ENCODE assay signal across 11 cellular contexts in genomic region chr3:46674031-46674592, GRCh38. TPM values are rescaled to one million over a fixed set of nuclear protein-coding genes. Genes with fewer than 3 reads are reported as not detected.
A peak's percentile ranks its signal among the peaks of the same experiment; 100 is the strongest.
DNase-seq lines count a peak whose midpoint lies in the region; ATAC-seq and TF ChIP-seq lines count a peak whose summit lies in the region.
"Had no signal": no experiment of that assay in that cellular context is flagged by ENCODE, and none has a peak within 500 bp of the region (broad histone marks: within the 10 kb centered on the region; RNA-seq: fewer than 3 reads in every experiment).

No MANE protein-coding gene starts in this region.

- no peak for TF ChIP-seq EP300 in stomach (IDR thresholded peaks at IDR 0.05)

- intact Hi-C loops in cardiac septum (cut with DNase I) (no loop called here), heart right ventricle (cut with DNase I) (no loop called here), heart left ventricle (cut with DNase I) (no loop called here), stomach (cut with DNase I; ENCODE audit: low total_unique reads) (no loop called here)

- H3K4me1 ChIP-seq in heart right ventricle (peaks cover 2 to 25% (median 20%) of the 10 kb centered on the region in 9 donors), heart left ventricle (peaks cover 0 to 22% (median 9%) of the 10 kb centered on the region in 12 donors), stomach (peaks cover 0 to 14% (median 9%) of the 10 kb centered on the region in 4 donors)

- no peak for TF ChIP-seq POLR2A in heart left ventricle (IDR thresholded peaks at IDR 0.05)
- TF ChIP-seq POLR2A in stomach (IDR thresholded peaks at IDR 0.05) = no peak

- H3K27ac ChIP-seq in heart right ventricle (no peak overlapping the region), heart left ventricle (no peak overlapping the region), stomach (no peak overlapping the region)

- in situ Hi-C loops in KBM-7 (cut with MboI; ENCODE audit: low pct_unique_long_range_greater_than_20kb, low sequenced_read_pairs) = no loop called here

- H3K9me3 ChIP-seq in heart right ventricle (no peaks in the 10 kb centered on the region), heart left ventricle (no peaks in the 10 kb centered on the region), stomach (no peaks in the 10 kb centered on the region)

- 93% methylated on average over 8 of the region's 8 CpGs for WGBS in heart right ventricle, 2 donors
- WGBS in heart left ventricle, 4 donors = 91 to 98% (median 94%) methylated on average over 7 to 8 of the region's 8 CpGs
- 90 to 95% (median 93%) methylated on average over 7 to 8 of the region's 8 CpGs for WGBS in stomach, 5 donors

- H3K4me3 ChIP-seq in heart right ventricle = no peak overlapping the region
- no peak overlapping the region for H3K4me3 ChIP-seq in heart left ventricle
- no peak overlapping the region for H3K4me3 ChIP-seq in stomach

- no peak for ATAC-seq in heart right ventricle
- ATAC-seq in heart left ventricle = no peak
- no peak for ATAC-seq in GM18868 (IDR thresholded peaks at IDR 0.05; ENCODE audit: unreplicated experiment)
- ATAC-seq: CD8-positive, alpha-beta T cell had no signal

- DNase-seq in cardiac septum (ENCODE audit: low spot score) (peak; percentile 20), heart right ventricle (no peak), RPMI8226 (peak; percentile 29), heart left ventricle (peak in 3 of 5 donors; percentile 9 to 26 (median 18)), NCI-H774 (lab: John Stamatoyannopoulos, UW) (no peak), KBM-7 (no peak), stomach (no peak)
- DNase-seq: activated CD8-positive, alpha-beta memory T cell treated with anti-CD3 and anti-CD28 coated beads, Interleukin-2, amount 50 U/mL, for 48 hours; CD8-positive, alpha-beta T cell; mesenchymal stem cell had no signal

- TF ChIP-seq CTCF in heart right ventricle (IDR thresholded peaks at IDR 0.05) (no peak), heart left ventricle (IDR thresholded peaks at IDR 0.05) (no peak), stomach (IDR thresholded peaks at IDR 0.05) (no peak)

- H3K36me3 ChIP-seq in heart right ventricle (peaks cover 0 to 78% (median 11%) of the 10 kb centered on the region in 9 donors), heart left ventricle (peaks cover 0 to 79% (median 39%) of the 10 kb centered on the region in 9 donors), stomach (peaks cover 0 to 55% (median 26%) of the 10 kb centered on the region in 4 donors)

- H3K27me3 ChIP-seq in heart right ventricle (no peaks in the 10 kb centered on the region), heart left ventricle (no peaks in the 10 kb centered on the region), stomach (no peaks in the 10 kb centered on the region)

RNA-seq across cellular contexts. Expression of gene ALS2CL, which starts 19.4 kb away (rescaled TPM):
- total RNA-seq in cardiac septum = 32.5 TPM
- total RNA-seq in heart right ventricle = 10 to 100 TPM; 16.3 to 41.6 (median 21.6) TPM
- 100 to 1,000 TPM in 1 of 2 donors, 10 to 100 TPM in 1; 15.6 to 102 TPM for polyA plus RNA-seq in heart right ventricle
- 10 to 100 TPM; 11.8 to 40.7 (median 25.4) TPM for total RNA-seq in heart left ventricle
- 10 to 100 TPM; 12.4 to 37.1 TPM for polyA plus RNA-seq in heart left ventricle
- total RNA-seq in stomach = 100 to 1,000 TPM in 1 of 5 donors, 10 to 100 TPM in 4; 10.8 to 107 (median 50.0) TPM
- 100 to 1,000 TPM in 1 of 3 donors, 1 to 10 TPM in 2; 5.3 to 103 (median 9.3) TPM for polyA plus RNA-seq in stomach

RNA-seq across cellular contexts. Expression of gene TMIE, which starts 27.1 kb away (rescaled TPM):
- total RNA-seq in cardiac septum (0.51 TPM), heart right ventricle (1 to 10 TPM in 1 of 10 donors, under 1 TPM in 8, not detected in 1; 0.21 to 1.1 (median 0.48) TPM), heart left ventricle (under 1 TPM in 8 of 9 donors, not detected in 1; 0.47 to 0.95 (median 0.61) TPM), stomach (under 1 TPM in 1 of 5 donors, not detected in 4; 0.55 TPM)
- polyA plus RNA-seq in heart right ventricle (1 to 10 TPM in 1 of 2 donors, under 1 TPM in 1; 0.39 to 1.2 TPM), heart left ventricle (under 1 TPM; 0.46 to 0.69 TPM), stomach (1 to 10 TPM in 1 of 3 donors, under 1 TPM in 1, not detected in 1; 0.46 to 1.0 TPM)

RNA-seq across cellular contexts. Expression of gene PRSS50, which starts 43.6 kb away (rescaled TPM):
- 0.78 TPM for total RNA-seq in cardiac septum
- under 1 TPM in 8 of 10 donors, not detected in 2; 0.09 to 0.37 (median 0.25) TPM for total RNA-seq in heart right ventricle
- under 1 TPM; 0.43 to 0.88 TPM for polyA plus RNA-seq in heart right ventricle
- under 1 TPM in 7 of 9 donors, not detected in 2; 0.23 to 0.65 (median 0.35) TPM for total RNA-seq in heart left ventricle
- under 1 TPM; 0.06 to 0.46 TPM for polyA plus RNA-seq in heart left ventricle
- total RNA-seq in stomach = under 1 TPM in 1 of 5 donors, not detected in 4; under 0.01 TPM
- under 1 TPM in 1 of 3 donors, not detected in 2; 0.10 TPM for polyA plus RNA-seq in stomach
- total RNA-seq: CD8-positive, alpha-beta T cell had no signal

Comparison
In these comparisons a context has a peak if more than half of its experiments do, and no peak if none do; other contexts are left out.
1. DNase-seq: peak in cardiac septum (single experiment), RPMI8226 (single experiment) and heart left ventricle (3 of 5); none in heart right ventricle (0 of 2), NCI-H774 (single experiment), KBM-7 (single experiment) and stomach (single experiment).